13 cellular contexts compared by ENCODE assay signal in genomic region chr1:30762931-30763653, GRCh38. TPM values are rescaled to one million over a fixed set of nuclear protein-coding genes. Genes with fewer than 3 reads are reported as not detected.
DNase-seq lines count a peak whose midpoint lies in the region; ATAC-seq and TF ChIP-seq lines count a peak whose summit lies in the region.
"Had no signal": no experiment of that assay in that cellular context is flagged by ENCODE, and none has a peak within 500 bp of the region (broad histone marks: within the 10 kb centered on the region; RNA-seq: fewer than 3 reads in every experiment).

No MANE protein-coding gene starts in this region.

- 74% methylated on average over 7 of the region's 7 CpGs for WGBS in hepatocyte (ENCODE audit: low lambda C conversion rate, missing lambda C conversion rate)

- no peak overlapping the region for H2AFZ ChIP-seq in hepatocyte

- POLR2A ChIA-PET in naive thymus-derived CD4-positive, alpha-beta T cell (lab: Charles Lee): interaction anchor here (31.3 kb wide), 1 partner anchor 25 kb away, joined by 1281 read pairs; the partner anchor contains the start of genes LAPTM5 and MATN1

- H3K9me2 ChIP-seq in hepatocyte (replicated peaks; ENCODE audit: insufficient read depth): no peaks in the 10 kb centered on the region

- no peaks in the 10 kb centered on the region for H3K27me3 ChIP-seq in naive thymus-derived CD4-positive, alpha-beta T cell (ENCODE audit: control insufficient read depth in 2 of 2, insufficient read depth in 2 of 2, low read length in 2 of 2)
- H3K27me3 ChIP-seq in tibial artery (no peaks in the 10 kb centered on the region), hepatocyte (no peaks in the 10 kb centered on the region)
- H3K27me3 ChIP-seq: BE2C had no signal

- TF ChIP-seq CTCF in tibial artery (IDR thresholded peaks at IDR 0.05): no peak
- no peak for TF ChIP-seq CTCF in hepatocyte (IDR thresholded peaks at IDR 0.05; ENCODE audit: poor library complexity)

- H3K9me3 ChIP-seq in naive thymus-derived CD4-positive, alpha-beta T cell (ENCODE audit: control insufficient read depth in 2 of 3, low read length in 3 of 3): no peaks in the 10 kb centered on the region
- H3K9me3 ChIP-seq in tibial artery (no peaks in the 10 kb centered on the region), hepatocyte (ENCODE audit: low read depth) (no peaks in the 10 kb centered on the region)
- H3K9me3 ChIP-seq: BE2C had no signal

- no peaks in the 10 kb centered on the region for H4K20me1 ChIP-seq in hepatocyte (ENCODE audit: insufficient read depth, poor library complexity, severe bottlenecking)

- intact Hi-C loops in activated T-helper 2 cell treated with anti-CD3 and anti-CD28 coated beads, Interferon-gamma antibody, Interleukin-2, Interleukin-4, amounts not matched to agents 10 μg/mL and 5 μg/mL and 100 μg/mL, durations not matched to agents 14 hours and 24 hours and 36 hours (cut with micrococcal nuclease): no loop called here
- intact Hi-C loops in naive thymus-derived CD4-positive, alpha-beta T cell (cut with micrococcal nuclease): no loop called here
- intact Hi-C loops in tibial artery (cut with DNase I; ENCODE audit: low total_unique reads): no loop called here

- peak overlapping the region; percentile 98 for H3K27ac ChIP-seq in naive thymus-derived CD4-positive, alpha-beta T cell (ENCODE audit: low read depth, low read length)
- H3K27ac ChIP-seq in tibial artery: peak overlapping the region; percentile 72 to 88
- no peak overlapping the region for H3K27ac ChIP-seq in hepatocyte
- H3K27ac ChIP-seq: SK-N-MC had no signal

- no peak for ATAC-seq in naive thymus-derived CD4-positive, alpha-beta T cell
- ATAC-seq in HG03520 (IDR thresholded peaks at IDR 0.05; ENCODE audit: unreplicated experiment) (no peak), HG02840 (IDR thresholded peaks at IDR 0.05; ENCODE audit: low FRiP score, unreplicated experiment) (no peak)

- no peak overlapping the region for H3K4me3 Mint-ChIP-seq in activated naive CD4-positive, alpha-beta T cell treated with anti-CD3 and anti-CD28 coated beads, Interleukin-2, amount 10 ng/mL, durations not matched to agents 7 days and 5 days
- no peak overlapping the region for H3K4me3 Mint-ChIP-seq in activated T-helper 2 cell treated with anti-CD3 and anti-CD28 coated beads, Interferon-gamma antibody, Interleukin-2, Interleukin-4, amounts not matched to agents 10 μg/mL and 5 μg/mL and 100 μg/mL, durations not matched to agents 14 hours and 24 hours and 36 hours (ENCODE audit: low read depth)
- H3K4me3 Mint-ChIP-seq in naive thymus-derived CD4-positive, alpha-beta T cell: peak overlapping the region in 5 of 10 donors; percentile 14 to 47 (median 32)

- no peaks in the 10 kb centered on the region for H3K36me3 Mint-ChIP-seq in activated naive CD4-positive, alpha-beta T cell treated with anti-CD3 and anti-CD28 coated beads, Interleukin-2, amount 10 ng/mL, durations not matched to agents 7 days and 5 days
- H3K36me3 Mint-ChIP-seq in activated T-helper 2 cell treated with anti-CD3 and anti-CD28 coated beads, Interferon-gamma antibody, Interleukin-2, Interleukin-4, amounts not matched to agents 10 μg/mL and 5 μg/mL and 100 μg/mL, durations not matched to agents 14 hours and 24 hours and 36 hours (ENCODE audit: low read depth): no peaks in the 10 kb centered on the region
- no peaks in the 10 kb centered on the region for H3K36me3 Mint-ChIP-seq in naive thymus-derived CD4-positive, alpha-beta T cell

- no peak overlapping the region for H3K4me3 ChIP-seq in naive thymus-derived CD4-positive, alpha-beta T cell (ENCODE audit: low read length)
- H3K4me3 ChIP-seq in tibial artery (no peak overlapping the region), hepatocyte (no peak overlapping the region)
- H3K4me3 ChIP-seq: SK-N-MC had no signal

- H3K79me2 ChIP-seq in hepatocyte: no peaks in the 10 kb centered on the region

- H3K36me3 ChIP-seq in naive thymus-derived CD4-positive, alpha-beta T cell (ENCODE audit: control insufficient read depth in 2 of 3, insufficient read depth in 3 of 3, low read length in 3 of 3): no peaks in the 10 kb centered on the region
- no peaks in the 10 kb centered on the region for H3K36me3 ChIP-seq in tibial artery
- no peaks in the 10 kb centered on the region for H3K36me3 ChIP-seq in hepatocyte (replicated peaks; ENCODE audit: insufficient read depth, low read depth)
- H3K36me3 ChIP-seq: BE2C had no signal

- peak overlapping the region; percentile 21 for H3K27ac Mint-ChIP-seq in activated naive CD4-positive, alpha-beta T cell treated with anti-CD3 and anti-CD28 coated beads, Interleukin-2, amount 10 ng/mL, durations not matched to agents 7 days and 5 days
- H3K27ac Mint-ChIP-seq in activated T-helper 2 cell treated with anti-CD3 and anti-CD28 coated beads, Interferon-gamma antibody, Interleukin-2, Interleukin-4, amounts not matched to agents 10 μg/mL and 5 μg/mL and 100 μg/mL, durations not matched to agents 14 hours and 24 hours and 36 hours: peak overlapping the region; percentile 74
- peak overlapping the region; percentile 78 to 99 (median 87) for H3K27ac Mint-ChIP-seq in naive thymus-derived CD4-positive, alpha-beta T cell

- CTCF ChIA-PET in activated naive CD4-positive, alpha-beta T cell treated with anti-CD3 and anti-CD28 coated beads, Interleukin-2, amount 10 ng/mL, durations not matched to agents 7 days and 5 days (lab: Charles Lee): interaction anchor here (1.1 to 7.7 kb wide), 3 partner anchors 16 to 44 kb away, joined by 3 to 50 read pairs (median 21); no protein-coding TSS in a partner anchor
- CTCF ChIA-PET in naive thymus-derived CD4-positive, alpha-beta T cell (lab: Charles Lee): interaction anchor here (1.3 to 11.9 kb wide), 3 partner anchors 11 to 18 kb away, joined by 3 to 133 read pairs (median 36); no protein-coding TSS in a partner anchor

- H3K4me2 ChIP-seq in hepatocyte: no peak overlapping the region

- H3K4me1 ChIP-seq in naive thymus-derived CD4-positive, alpha-beta T cell (ENCODE audit: control insufficient read depth in 2 of 2, insufficient read depth in 2 of 2, low read length in 2 of 2): peaks cover 25 to 67% of the 10 kb centered on the region in 2 donors
- H3K4me1 ChIP-seq in tibial artery: peaks cover 0 to 37% (median 32%) of the 10 kb centered on the region in 4 donors
- peaks cover 8% of the 10 kb centered on the region for H3K4me1 ChIP-seq in hepatocyte (ENCODE audit: insufficient read depth)
- H3K4me1 ChIP-seq: BE2C had no signal

- H3K9me3 Mint-ChIP-seq in activated naive CD4-positive, alpha-beta T cell treated with anti-CD3 and anti-CD28 coated beads, Interleukin-2, amount 10 ng/mL, durations not matched to agents 7 days and 5 days: no peaks in the 10 kb centered on the region
- no peaks in the 10 kb centered on the region for H3K9me3 Mint-ChIP-seq in activated T-helper 2 cell treated with anti-CD3 and anti-CD28 coated beads, Interferon-gamma antibody, Interleukin-2, Interleukin-4, amounts not matched to agents 10 μg/mL and 5 μg/mL and 100 μg/mL, durations not matched to agents 14 hours and 24 hours and 36 hours
- H3K9me3 Mint-ChIP-seq in naive thymus-derived CD4-positive, alpha-beta T cell: no peaks in the 10 kb centered on the region

- peaks cover 63% of the 10 kb centered on the region for H3K4me1 Mint-ChIP-seq in activated naive CD4-positive, alpha-beta T cell treated with anti-CD3 and anti-CD28 coated beads, Interleukin-2, amount 10 ng/mL, durations not matched to agents 7 days and 5 days
- H3K4me1 Mint-ChIP-seq in activated T-helper 2 cell treated with anti-CD3 and anti-CD28 coated beads, Interferon-gamma antibody, Interleukin-2, Interleukin-4, amounts not matched to agents 10 μg/mL and 5 μg/mL and 100 μg/mL, durations not matched to agents 14 hours and 24 hours and 36 hours (ENCODE audit: low read depth): peaks cover 70% of the 10 kb centered on the region
- peaks cover 40 to 87% (median 71%) of the 10 kb centered on the region in 7 donors for H3K4me1 Mint-ChIP-seq in naive thymus-derived CD4-positive, alpha-beta T cell

- no peak for DNase-seq in activated naive CD4-positive, alpha-beta T cell treated with anti-CD3 and anti-CD28 coated beads, Interleukin-2, amount 10 ng/mL, durations not matched to agents 7 days and 5 days
- no peak for DNase-seq in activated naive CD4-positive, alpha-beta T cell treated with Interleukin-2 at 50 U/mL for 16 hours
- DNase-seq in activated T-helper 2 cell treated with anti-CD3 and anti-CD28 coated beads, Interferon-gamma antibody, Interleukin-2, Interleukin-4, amounts not matched to agents 10 μg/mL and 5 μg/mL and 100 μg/mL, durations not matched to agents 14 hours and 24 hours and 36 hours (ENCODE audit: low spot score): no peak
- no peak for DNase-seq in naive thymus-derived CD4-positive, alpha-beta T cell
- DNase-seq in tibial artery (no peak), hepatocyte (ENCODE audit: low spot score) (no peak)
- DNase-seq: activated CD4-positive, alpha-beta T cell treated with anti-CD3 and anti-CD28 coated beads, Interleukin-2, amount 50 U/mL, for 4 hours; BE2C; NCI-H1417 had no signal

- no peaks in the 10 kb centered on the region for H3K27me3 Mint-ChIP-seq in activated naive CD4-positive, alpha-beta T cell treated with anti-CD3 and anti-CD28 coated beads, Interleukin-2, amount 10 ng/mL, durations not matched to agents 7 days and 5 days
- no peaks in the 10 kb centered on the region for H3K27me3 Mint-ChIP-seq in activated T-helper 2 cell treated with anti-CD3 and anti-CD28 coated beads, Interferon-gamma antibody, Interleukin-2, Interleukin-4, amounts not matched to agents 10 μg/mL and 5 μg/mL and 100 μg/mL, durations not matched to agents 14 hours and 24 hours and 36 hours (ENCODE audit: low read depth)
- H3K27me3 Mint-ChIP-seq in naive thymus-derived CD4-positive, alpha-beta T cell: no peaks in the 10 kb centered on the region

RNA-seq across cellular contexts. Expression of gene LAPTM5, which starts 5.5 kb away (rescaled TPM):
- total RNA-seq in activated T-helper 2 cell treated with anti-CD3 and anti-CD28 coated beads, Interferon-gamma antibody, Interleukin-2, Interleukin-4, amounts not matched to agents 10 μg/mL and 5 μg/mL and 100 μg/mL, durations not matched to agents 14 hours and 24 hours and 36 hours: 184 and 189 TPM in 2 replicates
- 100 to 1,000 TPM; 464 to 783 (median 647) TPM for total RNA-seq in naive thymus-derived CD4-positive, alpha-beta T cell
- polyA plus RNA-seq in naive thymus-derived CD4-positive, alpha-beta T cell: 100 to 1,000 TPM; 551 to 556 TPM
- 3.2 and 5.1 TPM in 2 replicates for total RNA-seq in hepatocyte
- polyA plus RNA-seq in hepatocyte: 2.6 and 5.4 TPM in 2 replicates

RNA-seq across cellular contexts. Expression of gene MATN1, which starts 39.7 kb away (rescaled TPM):
- 0.21 and 0.44 TPM in 2 replicates for total RNA-seq in activated T-helper 2 cell treated with anti-CD3 and anti-CD28 coated beads, Interferon-gamma antibody, Interleukin-2, Interleukin-4, amounts not matched to agents 10 μg/mL and 5 μg/mL and 100 μg/mL, durations not matched to agents 14 hours and 24 hours and 36 hours
- total RNA-seq in naive thymus-derived CD4-positive, alpha-beta T cell: 1 to 10 TPM in 2 of 5 experiments, under 1 TPM in 3; 0.08 to 3.6 (median 0.22) TPM
- polyA plus RNA-seq in naive thymus-derived CD4-positive, alpha-beta T cell: not detected
- total RNA-seq in hepatocyte: 0.47 and 2.0 TPM in 2 replicates
- polyA plus RNA-seq in hepatocyte: 3.4 and 3.7 TPM in 2 replicates
- total RNA-seq: lower leg skin had no signal

Comparison
In these comparisons a context has a peak if more than half of its experiments do, and no peak if none do; other contexts are left out.
1. H3K27ac Mint-ChIP-seq: peak in every context shown above with its lines; median percentile 87 in naive thymus-derived CD4-positive, alpha-beta T cell; 74 in activated T-helper 2 cell treated with anti-CD3 and anti-CD28 coated beads, Interferon-gamma antibody, Interleukin-2, Interleukin-4, amounts not matched to agents 10 μg/mL and 5 μg/mL and 100 μg/mL, durations not matched to agents 14 hours and 24 hours and 36 hours; 21 in activated naive CD4-positive, alpha-beta T cell treated with anti-CD3 and anti-CD28 coated beads, Interleukin-2, amount 10 ng/mL, durations not matched to agents 7 days and 5 days.
2. RNA of gene LAPTM5, which starts 5.5 kb away (total RNA-seq): 464 to 783 TPM in naive thymus-derived CD4-positive, alpha-beta T cell and 184 to 189 TPM in activated T-helper 2 cell treated with anti-CD3 and anti-CD28 coated beads, Interferon-gamma antibody, Interleukin-2, Interleukin-4, amounts not matched to agents 10 μg/mL and 5 μg/mL and 100 μg/mL, durations not matched to agents 14 hours and 24 hours and 36 hours; 3.2 to 5.1 TPM in hepatocyte; every median in the first group is over 10 times any median in the second.